In genomic region chr22:30728829-30729228, GRCh38 we compare ENCODE assay signal across 1 cellular context.
TF ChIP-seq lines count a peak whose summit lies in the region.

No MANE protein-coding gene starts in this region.

TF ChIP-seq in K562, 482 proteins besides CTCF, POLR2A, EP300 and RAD21 (continued from another document):
- TF ChIP-seq ATF3 (IDR thresholded peaks at IDR 0.05) (0 out of 2 replicates have a peak, but pooled peaks have one; percentile 30), ATF3 (CRISPR knock-in tag; conservative IDR thresholded peaks at IDR 0.05) (no peak), ATF7 (IDR thresholded peaks at IDR 0.05) (no peak), ATF1 (CRISPR knock-in tag; IDR thresholded peaks at IDR 0.05) (no peak), ATF1 (tag; IDR thresholded peaks at IDR 0.05) (0 out of 2 replicates have a peak, but pooled peaks have one; percentile 11), SMARCC2 (IDR thresholded peaks at IDR 0.05; ENCODE audit: low read depth) (peak; percentile 77; the same call in 1 of the 2 replicates), FOXA3 (CRISPR knock-in tag; conservative IDR thresholded peaks at IDR 0.05 in 1 of 2, IDR thresholded peaks at IDR 0.05 in 1 of 2) (peak in 1 of 2 experiments; percentile 37; a peak in 1 of 4 replicates), ARID1B (IDR thresholded peaks at IDR 0.05) (peak; percentile 93), SOX6 (IDR thresholded peaks at IDR 0.05) (peak; percentile 62), PHB2 (IDR thresholded peaks at IDR 0.05; ENCODE audit: low read depth) (peak; percentile 65; the same call in 1 of the 2 replicates), GATAD2A (IDR thresholded peaks at IDR 0.05) (no peak), MTA2 (IDR thresholded peaks at IDR 0.05; ENCODE audit: low read depth) (peak; percentile 78), ZNF124 (CRISPR knock-in tag; IDR thresholded peaks at IDR 0.05) (no peak)
